Comparison of ENCODE assay signal across 14 cellular contexts in the genomic region with DNA sequence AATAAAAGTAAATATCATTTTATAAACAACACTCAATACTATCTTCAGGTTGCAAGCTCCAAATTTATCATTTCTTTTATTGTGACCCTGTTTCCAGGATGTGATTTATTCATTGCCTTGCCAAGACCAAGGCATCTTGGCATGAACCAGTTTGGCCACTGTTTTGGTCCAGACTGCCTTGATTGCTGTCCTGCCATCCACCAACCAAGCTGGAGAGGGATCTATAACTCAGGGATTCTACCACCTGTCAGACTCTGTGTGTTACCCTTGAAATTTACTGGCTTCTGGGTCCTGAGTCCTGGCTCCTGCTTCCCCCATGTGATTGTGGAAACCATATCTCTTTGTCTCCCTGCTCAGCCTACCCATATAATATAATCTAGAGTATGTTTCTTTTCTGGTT.
DNase-seq lines count a peak whose midpoint lies in the region; ATAC-seq lines count a peak whose summit lies in the region.
"Had no signal": no experiment of that assay in that cellular context is flagged by ENCODE, and none has a peak within 500 bp of the region (broad histone marks: within the 10 kb centered on the region; RNA-seq: fewer than 3 reads in every experiment).

No MANE protein-coding gene starts in this region.

- H3K4me3 ChIP-seq in trophoblast cell (ENCODE audit: low read depth, low read length) (no peak overlapping the region), SJCRH30 (no peak overlapping the region)
- H3K4me3 ChIP-seq: GM23248 had no signal

- H4K12ac ChIP-seq in trophoblast cell (ENCODE audit: low read depth, low read length), result no peak overlapping the region

- H3K27me3 ChIP-seq in trophoblast cell (ENCODE audit: insufficient read depth, low read length) (no peaks in the 10 kb centered on the region), SJCRH30 (peaks cover 5% of the 10 kb centered on the region; the same call in 1 of the 2 replicates)

- H2BK5ac ChIP-seq in trophoblast cell (ENCODE audit: low read depth, low read length, poor library complexity), result no peak overlapping the region

- H3K79me2 ChIP-seq in trophoblast cell (ENCODE audit: control insufficient read depth, insufficient read depth, low read length, poor library complexity), result no peaks in the 10 kb centered on the region

- no peak overlapping the region for H2AFZ ChIP-seq in trophoblast cell (ENCODE audit: insufficient read depth, low read length, poor library complexity)
- H2AFZ ChIP-seq: GM23248 had no signal

- no peak overlapping the region for H3K4ac ChIP-seq in trophoblast cell (ENCODE audit: low read depth, low read length)

- peak overlapping the region; percentile 3 for H3K9ac ChIP-seq in trophoblast cell (ENCODE audit: low read length)
- H3K9ac ChIP-seq: GM23248 had no signal

- H2BK120ac ChIP-seq in trophoblast cell (ENCODE audit: insufficient read depth, low read length, poor library complexity), result no peak overlapping the region

- DNase-seq in NCI-H446 treated with DMSO at 0.1 percent for 48 hours (lab: John Stamatoyannopoulos, UW) (peak; percentile 53), cerebellar nuclear complex (lab: John Stamatoyannopoulos, UW) (peak; percentile 14 to 47), trophoblast cell (no peak), SJCRH30 (no peak)
- DNase-seq: Calu3; CD4-positive, alpha-beta memory T cell; COR-L47; DMS53; DMS79 treated with DMSO at 0.1 percent for 48 hours; GM23248; H9 had no signal

- H4K91ac ChIP-seq in trophoblast cell (ENCODE audit: low read depth, low read length), result no peak overlapping the region

- H3K36me3 ChIP-seq in trophoblast cell (ENCODE audit: control insufficient read depth in 1 of 2, insufficient read depth in 2 of 2, low read length in 2 of 2), result no peaks in the 10 kb centered on the region
- H3K36me3 ChIP-seq in SJCRH30, result no peaks in the 10 kb centered on the region

- no peaks in the 10 kb centered on the region for H3K4me1 ChIP-seq in trophoblast cell (ENCODE audit: control insufficient read depth in 1 of 2, insufficient read depth in 2 of 2, low read length in 2 of 2)
- H3K4me1 ChIP-seq in SJCRH30, result peaks cover 3% of the 10 kb centered on the region; the same call in 1 of the 2 replicates

- no peak overlapping the region for H3K23ac ChIP-seq in trophoblast cell (ENCODE audit: low read length)

- no peak overlapping the region for H2AK5ac ChIP-seq in trophoblast cell (ENCODE audit: low read length)

- no peak overlapping the region for H3K18ac ChIP-seq in trophoblast cell (ENCODE audit: low read length)

- H3K4me2 ChIP-seq in trophoblast cell (ENCODE audit: low read length), result no peak overlapping the region

- no peak overlapping the region for H2BK12ac ChIP-seq in trophoblast cell (ENCODE audit: low read length)

- H3K79me1 ChIP-seq in trophoblast cell (ENCODE audit: low read length), result no peaks in the 10 kb centered on the region

- ATAC-seq in GM19351 (IDR thresholded peaks at IDR 0.05; ENCODE audit: unreplicated experiment) (no peak), GM18868 (IDR thresholded peaks at IDR 0.05; ENCODE audit: unreplicated experiment) (no peak)
- ATAC-seq: HCT116 had no signal

- no peak overlapping the region for H4K8ac ChIP-seq in trophoblast cell (ENCODE audit: low read depth, low read length)

- no peak overlapping the region for H3K27ac ChIP-seq in trophoblast cell (ENCODE audit: low read depth, low read length)
- H3K27ac ChIP-seq in SJCRH30, result no peak overlapping the region
- H3K27ac ChIP-seq: GM23248 had no signal

- no peaks in the 10 kb centered on the region for H3K9me3 ChIP-seq in trophoblast cell (ENCODE audit: insufficient read depth, low read depth, low read length)
- no peaks in the 10 kb centered on the region for H3K9me3 ChIP-seq in SJCRH30 (replicated peaks)

- no peak overlapping the region for H3K14ac ChIP-seq in trophoblast cell (ENCODE audit: low read length)

Comparison
In these comparisons a context has a peak if more than half of its experiments do, and no peak if none do; other contexts are left out.
1. DNase-seq: peak in NCI-H446 treated with DMSO at 0.1 percent for 48 hours (single experiment) and cerebellar nuclear complex (2 of 2); none in trophoblast cell (0 of 2) and SJCRH30 (0 of 2).